28 cellular contexts compared by ENCODE assay signal in the genomic region with DNA sequence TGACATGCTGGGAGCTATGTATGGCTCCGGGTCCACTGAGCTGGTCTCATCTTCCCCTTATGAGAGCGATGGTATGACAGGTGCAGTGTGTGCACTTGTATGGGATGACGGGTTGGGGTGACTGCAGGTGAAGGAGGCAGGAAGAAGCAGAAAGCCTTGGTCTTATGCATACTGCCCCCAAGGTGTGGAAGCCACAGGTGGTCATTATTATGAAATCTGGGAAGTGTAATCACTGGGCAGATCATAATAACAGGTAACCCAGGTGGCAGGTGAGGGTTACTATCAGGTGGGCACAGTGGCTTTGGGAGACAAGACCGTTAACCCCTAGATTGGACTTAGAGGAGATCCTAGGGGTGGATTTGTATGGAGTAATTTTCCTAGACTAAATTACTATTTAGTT.
"Had no signal": no experiment of that assay in that cellular context is flagged by ENCODE, and none has a peak within 500 bp of the region (broad histone marks: within the 10 kb centered on the region; RNA-seq: fewer than 3 reads in every experiment).

No MANE protein-coding gene starts in this region.

- DNase-seq: colonic mucosa; effector CD8-positive, alpha-beta T cell; endodermal cell; foreskin fibroblast; gastrocnemius medialis; heart left ventricle; kidney; natural killer cell; pancreas; stimulated activated CD4-positive, alpha-beta T cell treated with anti-CD3 and anti-CD28 coated beads, Interleukin-12 subunit alpha, Interleukin-12 subunit beta, amount 100 ng/mL, for 4 hours; stimulated activated CD4-positive, alpha-beta T cell treated with anti-CD3 and anti-CD28 coated beads, Interleukin-1b, Interleukin-23, amount 100 ng/mL, for 48 hours; stimulated activated CD4-positive, alpha-beta T cell treated with anti-CD3 and anti-CD28 coated beads, Interleukin-4, amount 100 ng/mL, for 1 hour; stimulated activated CD8-positive, alpha-beta memory T cell treated with anti-CD3 and anti-CD28 coated beads, Interleukin-4, amount 100 ng/mL, for 48 hours; stimulated activated naive CD4-positive, alpha-beta T cell; stimulated activated naive CD8-positive, alpha-beta T cell treated with anti-CD3 and anti-CD28 coated beads, Interleukin-15, amount 100 ng/mL, for 72 hours; transverse colon had no signal

- H3K79me2 ChIP-seq: hepatocyte had no signal

- H3K4me1 ChIP-seq: colonic mucosa, right atrium auricular region had no signal

- FAIRE-seq: kidney, pancreas had no signal

- H2AFZ ChIP-seq: hepatocyte had no signal

- H3K36me3 Mint-ChIP-seq: memory B cell, natural killer cell had no signal

- H3K27me3 Mint-ChIP-seq: dendritic cell treated with granulocyte-macrophage colony-stimulating factor and Interleukin-4, amounts not matched to agents 40 ng/mL and 50 ng/mL, for 4 days; memory B cell; stimulated activated naive CD8-positive, alpha-beta T cell treated with anti-CD3 and anti-CD28 coated beads, Interleukin-15, amount 100 ng/mL, for 72 hours had no signal

- H3K4me3 Mint-ChIP-seq: dendritic cell treated with granulocyte-macrophage colony-stimulating factor and Interleukin-4, amounts not matched to agents 40 ng/mL and 50 ng/mL, for 4 days; endodermal cell; memory B cell; natural killer cell; stimulated activated naive CD8-positive, alpha-beta T cell treated with anti-CD3 and anti-CD28 coated beads, Interleukin-15, amount 100 ng/mL, for 72 hours had no signal

- H3K36me3 ChIP-seq: colonic mucosa, gastrocnemius medialis, heart left ventricle, neutrophil, pancreas, right atrium auricular region, suprapubic skin, transverse colon had no signal

- ATAC-seq: esophagus mucosa; gastrocnemius medialis; heart left ventricle; left lobe of liver; natural killer cell; pancreas; sciatic nerve; stimulated activated naive CD8-positive, alpha-beta T cell treated with anti-CD3 and anti-CD28 coated beads, Interleukin-15, amount 100 ng/mL, for 72 hours had no signal

- H3K9me3 Mint-ChIP-seq: dendritic cell treated with granulocyte-macrophage colony-stimulating factor and Interleukin-4, amounts not matched to agents 40 ng/mL and 50 ng/mL, for 4 days; memory B cell; stimulated activated naive CD8-positive, alpha-beta T cell treated with anti-CD3 and anti-CD28 coated beads, Interleukin-15, amount 100 ng/mL, for 72 hours had no signal

- H3K4me2 ChIP-seq: hepatocyte, smooth muscle cell had no signal

- H3K4me1 Mint-ChIP-seq: memory B cell; natural killer cell; stimulated activated naive CD8-positive, alpha-beta T cell treated with anti-CD3 and anti-CD28 coated beads, Interleukin-15, amount 100 ng/mL, for 72 hours had no signal

- H3K27ac ChIP-seq: colonic mucosa, epithelial cell of prostate, gastrocnemius medialis, heart left ventricle, hepatocyte, neutrophil, pancreas, right atrium auricular region, suprapubic skin, transverse colon had no signal

- H3K9me3 ChIP-seq: colonic mucosa, gastrocnemius medialis, heart left ventricle, neutrophil, pancreas, right atrium auricular region, suprapubic skin, transverse colon had no signal

- H3K27me3 ChIP-seq: colonic mucosa, gastrocnemius medialis, heart left ventricle, hepatocyte, neutrophil, pancreas, right atrium auricular region, suprapubic skin, transverse colon had no signal

- H3K27ac Mint-ChIP-seq: dendritic cell treated with granulocyte-macrophage colony-stimulating factor and Interleukin-4, amounts not matched to agents 40 ng/mL and 50 ng/mL, for 4 days; endodermal cell; memory B cell; natural killer cell; stimulated activated naive CD8-positive, alpha-beta T cell treated with anti-CD3 and anti-CD28 coated beads, Interleukin-15, amount 100 ng/mL, for 72 hours had no signal

- H3K4me3 ChIP-seq: colonic mucosa, gastrocnemius medialis, heart left ventricle, hepatocyte, lung, pancreas, right atrium auricular region, smooth muscle cell, suprapubic skin, transverse colon had no signal
